Comparison of ENCODE assay signal across 10 cellular contexts in genomic region chr4:42642136-42642797, GRCh38. TPM values are rescaled to one million over a fixed set of nuclear protein-coding genes. Genes with fewer than 3 reads are reported as not detected.
DNase-seq lines count a peak whose midpoint lies in the region; ATAC-seq lines count a peak whose summit lies in the region.
"Had no signal": no experiment of that assay in that cellular context is flagged by ENCODE, and none has a peak within 500 bp of the region (broad histone marks: within the 10 kb centered on the region; RNA-seq: fewer than 3 reads in every experiment).

No MANE protein-coding gene starts in this region.

- no peaks in the 10 kb centered on the region for H3K36me3 ChIP-seq in thymus (ENCODE audit: control insufficient read depth, insufficient read depth)
- H3K36me3 ChIP-seq: upper lobe of left lung had no signal

- H3K27ac Mint-ChIP-seq in activated naive CD4-positive, alpha-beta T cell treated with anti-CD3 and anti-CD28 coated beads, Interleukin-2, amount 50 U/mL, for 72 hours: peak overlapping the region; percentile 71 to 88
- H3K27ac Mint-ChIP-seq in activated naive CD4-positive, alpha-beta T cell treated with anti-CD3 and anti-CD28 coated beads, Interleukin-2, amount 10 ng/mL, durations not matched to agents 7 days and 5 days: no peak overlapping the region
- peak overlapping the region; percentile 41 to 64 for H3K27ac Mint-ChIP-seq in effector memory CD8-positive, alpha-beta T cell

- H3K4me1 ChIP-seq in thymus (ENCODE audit: control insufficient read depth, insufficient read depth, low read length): peaks cover 27% of the 10 kb centered on the region

- no peaks in the 10 kb centered on the region for H3K27me3 ChIP-seq in thymus (ENCODE audit: control insufficient read depth, insufficient read depth)
- H3K27me3 ChIP-seq: upper lobe of left lung had no signal

- 84% methylated on average over 7 of the region's 7 CpGs for WGBS in thymus

- ATAC-seq in activated naive CD4-positive, alpha-beta T cell treated with anti-CD3 and anti-CD28 coated beads, Interleukin-2, amount 50 U/mL, for 72 hours: peak; percentile 65 to 92
- no peak for ATAC-seq in effector memory CD8-positive, alpha-beta T cell (replicated peaks)
- ATAC-seq in HG03095 (IDR thresholded peaks at IDR 0.05; ENCODE audit: unreplicated experiment): no peak

- no peak overlapping the region for H3K4me3 ChIP-seq in thymus (ENCODE audit: low read length)
- H3K4me3 ChIP-seq: upper lobe of left lung had no signal

- CTCF ChIA-PET in activated naive CD4-positive, alpha-beta T cell treated with anti-CD3 and anti-CD28 coated beads, Interleukin-2, amount 10 ng/mL, durations not matched to agents 7 days and 5 days (lab: Charles Lee): no interaction called here

- peaks cover 0 to 6% of the 10 kb centered on the region in 2 donors for H3K9me3 Mint-ChIP-seq in activated naive CD4-positive, alpha-beta T cell treated with anti-CD3 and anti-CD28 coated beads, Interleukin-2, amount 50 U/mL, for 72 hours
- no peaks in the 10 kb centered on the region for H3K9me3 Mint-ChIP-seq in activated naive CD4-positive, alpha-beta T cell treated with anti-CD3 and anti-CD28 coated beads, Interleukin-2, amount 10 ng/mL, durations not matched to agents 7 days and 5 days
- no peaks in the 10 kb centered on the region for H3K9me3 Mint-ChIP-seq in effector memory CD8-positive, alpha-beta T cell

- no peak for DNase-seq in activated naive CD4-positive, alpha-beta T cell treated with anti-CD3 and anti-CD28 coated beads, Interleukin-2, amount 50 U/mL, for 72 hours (ENCODE audit: low spot score in 2 of 2)
- no peak for DNase-seq in activated naive CD4-positive, alpha-beta T cell treated with anti-CD3 and anti-CD28 coated beads, Interleukin-2, amount 10 ng/mL, durations not matched to agents 7 days and 5 days
- DNase-seq in M059J (ENCODE audit: low read depth) (peak; percentile 9), GM03348 (ENCODE audit: low spot score) (no peak), NCI-H146 (lab: John Stamatoyannopoulos, UW) (no peak)
- DNase-seq in effector memory CD8-positive, alpha-beta T cell: no peak
- DNase-seq: NCI-H187, upper lobe of left lung had no signal

- no peaks in the 10 kb centered on the region for H3K9me3 ChIP-seq in thymus (ENCODE audit: control insufficient read depth)
- H3K9me3 ChIP-seq: upper lobe of left lung had no signal

- peak overlapping the region; percentile 47 for H3K27ac ChIP-seq in thymus (ENCODE audit: low read depth)
- H3K27ac ChIP-seq: upper lobe of left lung had no signal

- no peak overlapping the region for H3K4me3 Mint-ChIP-seq in activated naive CD4-positive, alpha-beta T cell treated with anti-CD3 and anti-CD28 coated beads, Interleukin-2, amount 10 ng/mL, durations not matched to agents 7 days and 5 days
- peak overlapping the region; percentile 70 to 74 for H3K4me3 Mint-ChIP-seq in effector memory CD8-positive, alpha-beta T cell

- peaks cover 40% of the 10 kb centered on the region for H3K4me1 Mint-ChIP-seq in activated naive CD4-positive, alpha-beta T cell treated with anti-CD3 and anti-CD28 coated beads, Interleukin-2, amount 10 ng/mL, durations not matched to agents 7 days and 5 days
- H3K4me1 Mint-ChIP-seq in effector memory CD8-positive, alpha-beta T cell (ENCODE audit: low read depth in 2 of 2): peaks cover 58 to 89% of the 10 kb centered on the region in 2 donors

- H3K36me3 Mint-ChIP-seq in activated naive CD4-positive, alpha-beta T cell treated with anti-CD3 and anti-CD28 coated beads, Interleukin-2, amount 50 U/mL, for 72 hours: peaks cover 0 to 5% of the 10 kb centered on the region in 2 donors
- H3K36me3 Mint-ChIP-seq in activated naive CD4-positive, alpha-beta T cell treated with anti-CD3 and anti-CD28 coated beads, Interleukin-2, amount 10 ng/mL, durations not matched to agents 7 days and 5 days: no peaks in the 10 kb centered on the region
- H3K36me3 Mint-ChIP-seq in effector memory CD8-positive, alpha-beta T cell (ENCODE audit: insufficient read depth): no peaks in the 10 kb centered on the region

- H3K27me3 Mint-ChIP-seq in activated naive CD4-positive, alpha-beta T cell treated with anti-CD3 and anti-CD28 coated beads, Interleukin-2, amount 10 ng/mL, durations not matched to agents 7 days and 5 days: no peaks in the 10 kb centered on the region
- H3K27me3 Mint-ChIP-seq in effector memory CD8-positive, alpha-beta T cell: no peaks in the 10 kb centered on the region

RNA-seq across cellular contexts. Expression of gene ATP8A1, which starts 14.6 kb away (rescaled TPM):
- total RNA-seq in activated naive CD4-positive, alpha-beta T cell treated with anti-CD3 and anti-CD28 coated beads, Interleukin-2, amount 50 U/mL, for 72 hours: 10 to 100 TPM; 36.6 to 45.7 TPM
- 0.81 and 1.3 TPM in 2 replicates for total RNA-seq in M059J (2014; rRNA removed; shearing (Covaris generic))
- polyA plus RNA-seq in thymus: 30.9 TPM

Comparison
In these comparisons a context has a peak if more than half of its experiments do, and no peak if none do; other contexts are left out.
1. ATAC-seq: peak in activated naive CD4-positive, alpha-beta T cell treated with anti-CD3 and anti-CD28 coated beads, Interleukin-2, amount 50 U/mL, for 72 hours (2 of 2); none in effector memory CD8-positive, alpha-beta T cell (single experiment) and HG03095 (single experiment).
2. RNA of gene ATP8A1, which starts 14.6 kb away (total RNA-seq): 36.6 to 45.7 TPM in activated naive CD4-positive, alpha-beta T cell treated with anti-CD3 and anti-CD28 coated beads, Interleukin-2, amount 50 U/mL, for 72 hours; 0.81 to 1.3 TPM in M059J; every median in the first group is over 10 times any median in the second.